1 cellular context compared by ENCODE assay signal in the genomic region with DNA sequence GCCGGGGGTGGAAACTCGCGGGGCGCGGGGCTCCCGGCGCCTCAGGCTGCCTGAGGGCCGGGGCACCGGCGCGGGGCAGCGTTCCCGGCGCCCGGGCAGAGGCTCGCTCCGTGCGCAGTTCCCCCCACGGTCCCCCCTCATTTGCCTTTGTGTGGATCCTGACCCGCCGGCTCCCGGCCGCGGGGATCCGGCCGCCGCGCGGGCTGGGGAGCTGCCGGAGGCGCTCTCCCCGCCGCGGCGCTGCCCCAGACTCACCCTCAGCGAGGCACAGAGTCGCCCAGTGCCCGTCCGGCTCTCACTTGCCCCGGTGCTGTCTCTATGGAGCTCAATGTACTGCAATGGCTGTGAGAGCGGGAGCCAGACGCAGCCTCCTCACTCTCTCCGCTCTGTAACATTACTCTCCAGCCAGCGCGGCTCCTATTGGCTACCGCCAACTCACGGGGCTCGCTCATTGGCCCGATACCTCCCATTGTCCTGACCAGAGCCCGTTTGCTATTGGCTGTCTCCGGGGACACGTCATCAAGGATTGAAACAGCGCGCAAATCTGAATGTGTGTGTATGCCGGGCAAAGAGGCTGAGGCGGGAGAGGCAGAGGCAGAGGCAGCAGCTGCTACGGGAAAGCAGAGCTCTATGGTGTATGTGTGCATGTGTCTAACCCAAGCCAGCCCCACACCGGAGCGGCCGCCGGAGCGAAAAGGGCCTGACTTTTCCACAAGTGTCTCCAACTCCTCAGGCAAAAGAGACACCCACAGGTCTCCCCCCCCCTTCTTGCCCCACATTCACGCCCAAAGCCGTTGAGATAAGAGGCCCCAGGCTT.
TF ChIP-seq lines count a peak whose summit lies in the region.

HMGB1 (minus strand) TSS at position 396 of the 817 bp plus-strand sequence. CDS start 2,256 bp downstream, outside the sequence.

TF ChIP-seq in K562, 482 proteins besides CTCF, POLR2A, EP300 and RAD21 (continued from another document and continues in another):
- peak; percentile 92 for TF ChIP-seq ZNF740 (CRISPR knock-in tag; IDR thresholded peaks at IDR 0.05)
- peak in 1 of 2 experiments; percentile 68; a peak in 1 of 4 replicates for TF ChIP-seq ZNF740 (tag; IDR thresholded peaks at IDR 0.05)
- TF ChIP-seq, protein P1, sequence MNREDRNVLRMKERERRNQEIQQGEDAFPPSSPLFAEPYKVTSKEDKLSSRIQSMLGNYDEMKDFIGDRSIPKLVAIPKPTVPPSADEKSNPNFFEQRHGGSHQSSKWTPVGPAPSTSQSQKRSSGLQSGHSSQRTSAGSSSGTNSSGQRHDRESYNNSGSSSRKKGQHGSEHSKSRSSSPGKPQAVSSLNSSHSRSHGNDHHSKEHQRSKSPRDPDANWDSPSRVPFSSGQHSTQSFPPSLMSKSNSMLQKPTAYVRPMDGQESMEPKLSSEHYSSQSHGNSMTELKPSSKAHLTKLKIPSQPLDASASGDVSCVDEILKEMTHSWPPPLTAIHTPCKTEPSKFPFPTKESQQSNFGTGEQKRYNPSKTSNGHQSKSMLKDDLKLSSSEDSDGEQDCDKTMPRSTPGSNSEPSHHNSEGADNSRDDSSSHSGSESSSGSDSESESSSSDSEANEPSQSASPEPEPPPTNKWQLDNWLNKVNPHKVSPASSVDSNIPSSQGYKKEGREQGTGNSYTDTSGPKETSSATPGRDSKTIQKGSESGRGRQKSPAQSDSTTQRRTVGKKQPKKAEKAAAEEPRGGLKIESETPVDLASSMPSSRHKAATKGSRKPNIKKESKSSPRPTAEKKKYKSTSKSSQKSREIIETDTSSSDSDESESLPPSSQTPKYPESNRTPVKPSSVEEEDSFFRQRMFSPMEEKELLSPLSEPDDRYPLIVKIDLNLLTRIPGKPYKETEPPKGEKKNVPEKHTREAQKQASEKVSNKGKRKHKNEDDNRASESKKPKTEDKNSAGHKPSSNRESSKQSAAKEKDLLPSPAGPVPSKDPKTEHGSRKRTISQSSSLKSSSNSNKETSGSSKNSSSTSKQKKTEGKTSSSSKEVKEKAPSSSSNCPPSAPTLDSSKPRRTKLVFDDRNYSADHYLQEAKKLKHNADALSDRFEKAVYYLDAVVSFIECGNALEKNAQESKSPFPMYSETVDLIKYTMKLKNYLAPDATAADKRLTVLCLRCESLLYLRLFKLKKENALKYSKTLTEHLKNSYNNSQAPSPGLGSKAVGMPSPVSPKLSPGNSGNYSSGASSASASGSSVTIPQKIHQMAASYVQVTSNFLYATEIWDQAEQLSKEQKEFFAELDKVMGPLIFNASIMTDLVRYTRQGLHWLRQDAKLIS (CRISPR knock-in tag; IDR thresholded peaks at IDR 0.05) = peak; percentile 76; the same call in 1 of the 2 replicates
- no peak for TF ChIP-seq NCOR1 (IDR thresholded peaks at IDR 0.05)
- TF ChIP-seq RNF219 (CRISPR knock-in tag; IDR thresholded peaks at IDR 0.05) = no peak
- no peak for TF ChIP-seq EZH2 (IDR thresholded peaks at IDR 0.05; ENCODE audit: borderline replicate concordance, low read depth, low read length)
- TF ChIP-seq DLX4 (CRISPR knock-in tag; IDR thresholded peaks at IDR 0.05) = no peak
- TF ChIP-seq, protein P2, sequence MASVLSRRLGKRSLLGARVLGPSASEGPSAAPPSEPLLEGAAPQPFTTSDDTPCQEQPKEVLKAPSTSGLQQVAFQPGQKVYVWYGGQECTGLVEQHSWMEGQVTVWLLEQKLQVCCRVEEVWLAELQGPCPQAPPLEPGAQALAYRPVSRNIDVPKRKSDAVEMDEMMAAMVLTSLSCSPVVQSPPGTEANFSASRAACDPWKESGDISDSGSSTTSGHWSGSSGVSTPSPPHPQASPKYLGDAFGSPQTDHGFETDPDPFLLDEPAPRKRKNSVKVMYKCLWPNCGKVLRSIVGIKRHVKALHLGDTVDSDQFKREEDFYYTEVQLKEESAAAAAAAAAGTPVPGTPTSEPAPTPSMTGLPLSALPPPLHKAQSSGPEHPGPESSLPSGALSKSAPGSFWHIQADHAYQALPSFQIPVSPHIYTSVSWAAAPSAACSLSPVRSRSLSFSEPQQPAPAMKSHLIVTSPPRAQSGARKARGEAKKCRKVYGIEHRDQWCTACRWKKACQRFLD (CRISPR knock-in tag; IDR thresholded peaks at IDR 0.05) = peak; percentile 35; the same call in 1 of the 2 replicates
- peak; percentile 87 for TF ChIP-seq ASH1L (IDR thresholded peaks at IDR 0.05; ENCODE audit: borderline replicate concordance, low read depth, partially characterized antibody)
- no peak for TF ChIP-seq POLR3G (IDR thresholded peaks at IDR 0.05; ENCODE audit: extremely low read depth, insufficient read length, insufficient replicate concordance)
- no peak for TF ChIP-seq NFIX (CRISPR knock-in tag; IDR thresholded peaks at IDR 0.05; ENCODE audit: low read depth)
- no peak for TF ChIP-seq PTRF (tag; IDR thresholded peaks at IDR 0.05)
- TF ChIP-seq ZBTB5 (IDR thresholded peaks at IDR 0.05) = no peak
- TF ChIP-seq TCF3 (CRISPR knock-in tag; IDR thresholded peaks at IDR 0.05) = no peak; the same call in 1 of the 2 replicates
- TF ChIP-seq ZNF41 (CRISPR knock-in tag; conservative IDR thresholded peaks at IDR 0.05) = no peak
- no peak for TF ChIP-seq KLF16 (IDR thresholded peaks at IDR 0.05)
- peak; percentile 95 for TF ChIP-seq POLR2G (IDR thresholded peaks at IDR 0.05; ENCODE audit: low read depth, low read length)
- no peak for TF ChIP-seq ZNF197 (CRISPR knock-in tag; IDR thresholded peaks at IDR 0.05; ENCODE audit: low read depth)
- peak; percentile 25; the same call in 1 of the 2 replicates for TF ChIP-seq CHD2 (IDR thresholded peaks at IDR 0.05; ENCODE audit: low read depth, low read length)
- TF ChIP-seq ZBTB26 (CRISPR knock-in tag; IDR thresholded peaks at IDR 0.05) = no peak
- TF ChIP-seq, protein P3, sequence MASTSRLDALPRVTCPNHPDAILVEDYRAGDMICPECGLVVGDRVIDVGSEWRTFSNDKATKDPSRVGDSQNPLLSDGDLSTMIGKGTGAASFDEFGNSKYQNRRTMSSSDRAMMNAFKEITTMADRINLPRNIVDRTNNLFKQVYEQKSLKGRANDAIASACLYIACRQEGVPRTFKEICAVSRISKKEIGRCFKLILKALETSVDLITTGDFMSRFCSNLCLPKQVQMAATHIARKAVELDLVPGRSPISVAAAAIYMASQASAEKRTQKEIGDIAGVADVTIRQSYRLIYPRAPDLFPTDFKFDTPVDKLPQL (IDR thresholded peaks at IDR 0.05; ENCODE audit: extremely low read depth, insufficient read length) = peak; percentile 1
- peak; percentile 71 for TF ChIP-seq TAF9B (IDR thresholded peaks at IDR 0.05; ENCODE audit: partially characterized antibody)
- TF ChIP-seq XRCC4 (IDR thresholded peaks at IDR 0.05; ENCODE audit: extremely low read depth, insufficient read depth, insufficient read length) = no peak
- TF ChIP-seq POLR2AphosphoS5 (IDR thresholded peaks at IDR 0.05; ENCODE audit: control insufficient read depth, insufficient read depth, low read depth, low read length) = peak; percentile 63
- no peak for TF ChIP-seq PHB2 (IDR thresholded peaks at IDR 0.05; ENCODE audit: low read depth)
- no peak for TF ChIP-seq ZNF778 (CRISPR knock-in tag; IDR thresholded peaks at IDR 0.05)
- no peak for TF ChIP-seq TEAD4 (IDR thresholded peaks at IDR 0.05; ENCODE audit: low read length)
- no peak for TF ChIP-seq TEAD4 (CRISPR knock-in tag; IDR thresholded peaks at IDR 0.05; ENCODE audit: borderline replicate concordance)
- TF ChIP-seq NR4A1 (CRISPR knock-in tag; IDR thresholded peaks at IDR 0.05) = no peak
- no peak for TF ChIP-seq NR4A1 (tag; IDR thresholded peaks at IDR 0.05)
- TF ChIP-seq RBM34 (IDR thresholded peaks at IDR 0.05; ENCODE audit: borderline replicate concordance, insufficient read depth, low read length) = no peak
- peak; percentile 77 for TF ChIP-seq ZFX (CRISPR knock-in tag; IDR thresholded peaks at IDR 0.05)
- no peak; the same call in 1 of the 2 replicates for TF ChIP-seq EGR1 (conservative IDR thresholded peaks at IDR 0.05)
- peak; percentile 79 for TF ChIP-seq KDM5B (IDR thresholded peaks at IDR 0.05; ENCODE audit: insufficient replicate concordance, low read depth, low read length)
- TF ChIP-seq ZNF507 (tag; conservative IDR thresholded peaks at IDR 0.05) = no peak
- peak; percentile 64 for TF ChIP-seq BRD9 (IDR thresholded peaks at IDR 0.05; ENCODE audit: low read depth, partially characterized antibody)
- no peak for TF ChIP-seq HNRNPK (IDR thresholded peaks at IDR 0.05; ENCODE audit: low read depth, low read length, poor library complexity, severe bottlenecking)
- no peak for TF ChIP-seq KAT7 (CRISPR knock-in tag; IDR thresholded peaks at IDR 0.05; ENCODE audit: borderline replicate concordance)
- no peak for TF ChIP-seq HEY1 (CRISPR knock-in tag; IDR thresholded peaks at IDR 0.05; ENCODE audit: borderline replicate concordance)
- no peak for TF ChIP-seq HCFC1 (IDR thresholded peaks at IDR 0.05; ENCODE audit: low read depth, low read length)
- TF ChIP-seq THAP12 (CRISPR knock-in tag; IDR thresholded peaks at IDR 0.05) = peak; percentile 25; the same call in 1 of the 2 replicates
- TF ChIP-seq CBX8 (IDR thresholded peaks at IDR 0.05; ENCODE audit: borderline replicate concordance, extremely low read depth, low read depth, low read length, poor library complexity, severe bottlenecking) = no peak
- peak; percentile 57 for TF ChIP-seq CXXC5 (CRISPR knock-in tag; IDR thresholded peaks at IDR 0.05)
- peak; percentile 75 for TF ChIP-seq L3MBTL2 (IDR thresholded peaks at IDR 0.05)
- TF ChIP-seq NCOA6 (IDR thresholded peaks at IDR 0.05) = no peak
- TF ChIP-seq ZNF253 (CRISPR knock-in tag; conservative IDR thresholded peaks at IDR 0.05) = no peak
- TF ChIP-seq RBFOX2 (IDR thresholded peaks at IDR 0.05; ENCODE audit: low read depth, low read length) = peak; percentile 97
- no peak for TF ChIP-seq SREBF2 (CRISPR knock-in tag; IDR thresholded peaks at IDR 0.05)
- no peak for TF ChIP-seq ZNF354B (CRISPR knock-in tag; IDR thresholded peaks at IDR 0.05)
- TF ChIP-seq NRF1 (conservative IDR thresholded peaks at IDR 0.05 in 1 of 2, IDR thresholded peaks at IDR 0.05 in 1 of 2) = peak; percentile 52 to 54; a peak in 3 of 4 replicates
- peak; percentile 67; the same call in 1 of the 2 replicates for TF ChIP-seq HDAC2 (IDR thresholded peaks at IDR 0.05)
